In the genomic region with DNA sequence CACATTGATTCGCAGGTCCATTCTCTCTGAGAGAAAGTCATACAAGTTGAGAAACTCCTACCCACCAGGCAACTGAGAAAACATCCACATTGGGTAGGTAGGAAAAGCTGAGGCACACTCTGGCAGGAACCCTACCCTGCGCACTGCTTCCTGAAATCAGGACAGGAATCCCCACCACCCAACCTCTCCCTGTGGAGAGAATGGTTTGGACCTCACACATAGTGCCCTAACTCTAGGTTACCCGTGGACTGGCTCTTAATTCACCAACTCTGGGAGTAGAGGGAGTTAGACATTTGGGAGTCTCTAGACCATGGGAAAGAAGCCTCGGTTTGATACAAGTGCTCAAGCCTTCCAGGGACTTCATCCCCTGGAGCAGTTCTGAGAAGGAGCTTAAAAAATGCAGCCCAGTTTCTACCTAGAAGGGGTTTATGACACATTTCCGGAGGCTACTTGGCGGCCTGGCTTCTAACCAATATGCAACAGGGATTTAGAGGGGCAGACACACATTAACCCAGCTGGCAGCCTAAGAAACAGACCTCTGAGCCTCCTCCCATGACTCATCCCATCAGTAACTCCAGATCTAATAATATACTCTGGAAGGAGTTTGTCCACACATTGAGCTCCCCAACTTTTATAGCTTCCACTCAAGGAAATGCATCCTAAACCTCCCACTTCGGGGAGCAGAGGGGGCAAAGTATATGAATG, we compare ENCODE assay signal across 16 cellular contexts.
DNase-seq lines count a peak whose midpoint lies in the region; ATAC-seq, FAIRE-seq and TF ChIP-seq lines count a peak whose summit lies in the region.
"Had no signal": no experiment of that assay in that cellular context is flagged by ENCODE, and none has a peak within 500 bp of the region (broad histone marks: within the 10 kb centered on the region; RNA-seq: fewer than 3 reads in every experiment).

No MANE protein-coding gene starts in this region.

- no peak overlapping the region for H3K4me3 Mint-ChIP-seq in CD4-positive, alpha-beta memory T cell
- H3K4me3 Mint-ChIP-seq: IgD-negative memory B cell had no signal

- H3K27ac Mint-ChIP-seq in CD4-positive, alpha-beta memory T cell, result no peak overlapping the region
- H3K27ac Mint-ChIP-seq: IgD-negative memory B cell had no signal

- intact Hi-C loops in CD4-positive, alpha-beta memory T cell (cut with micrococcal nuclease), result no loop called here

- POLR2A ChIA-PET in CD4-positive, alpha-beta memory T cell (lab: Charles Lee; ENCODE audit: partially characterized antibody), result no interaction called here

- no peak for ATAC-seq in GM19455 (IDR thresholded peaks at IDR 0.05; ENCODE audit: unreplicated experiment)

- FAIRE-seq in RCC 7860 (lab: Jason Lieb, UNC), result peak; percentile 90
- no peak for FAIRE-seq in small intestine (lab: Jason Lieb, UNC)

- H3K79me2 ChIP-seq in GM23248 (ENCODE audit: insufficient read depth), result no peaks in the 10 kb centered on the region
- H3K79me2 ChIP-seq in fibroblast of lung (ENCODE audit: control insufficient read depth, insufficient read depth, low read length), result no peaks in the 10 kb centered on the region

- no peak overlapping the region for H3K9ac ChIP-seq in GM23248
- H3K9ac ChIP-seq in fibroblast of lung (ENCODE audit: insufficient read depth, low read length), result no peak overlapping the region

- H3F3A ChIP-seq in GM23248 (ENCODE audit: insufficient read depth), result no peaks in the 10 kb centered on the region

- no peak for TF ChIP-seq CTCF in fibroblast of lung (conservative IDR thresholded peaks at IDR 0.05 in 1 of 2, IDR thresholded peaks at IDR 0.05 in 1 of 2; ENCODE audit: low read depth in 1 of 2, low read length in 2 of 2)

- H3K4me1 Mint-ChIP-seq in CD4-positive, alpha-beta memory T cell, result no peaks in the 10 kb centered on the region
- H3K4me1 Mint-ChIP-seq: IgD-negative memory B cell had no signal

- H2AFZ ChIP-seq in GM23248, result no peak overlapping the region
- no peak overlapping the region for H2AFZ ChIP-seq in fibroblast of lung (ENCODE audit: low read length)

- H3K36me3 ChIP-seq in GM23248 (ENCODE audit: low read depth), result no peaks in the 10 kb centered on the region
- H3K36me3 ChIP-seq in fibroblast of lung (ENCODE audit: control insufficient read depth, insufficient read depth, low read length), result no peaks in the 10 kb centered on the region
- no peaks in the 10 kb centered on the region for H3K36me3 ChIP-seq in small intestine (ENCODE audit: control insufficient read depth in 2 of 2, insufficient read depth in 2 of 2, low read length in 2 of 2)
- H3K36me3 ChIP-seq in CD4-positive, alpha-beta memory T cell (ENCODE audit: insufficient read depth, low read length), result no peaks in the 10 kb centered on the region

- H3K4me3 ChIP-seq in GM23248, result no peak overlapping the region
- H3K4me3 ChIP-seq in fibroblast of lung (replicated peaks in 1 of 4; ENCODE audit: control extremely low read depth in 1 of 4, insufficient read depth in 1 of 4, low read depth in 3 of 4, low read length in 4 of 4), result no peak overlapping the region
- no peak overlapping the region for H3K4me3 ChIP-seq in small intestine (ENCODE audit: low read depth in 1 of 2, low read length in 2 of 2)
- no peak overlapping the region for H3K4me3 ChIP-seq in CD4-positive, alpha-beta memory T cell (ENCODE audit: low read length in 2 of 2)
- H3K4me3 ChIP-seq: dorsolateral prefrontal cortex, skin epidermis had no signal

- no peaks in the 10 kb centered on the region for H3K27me3 Mint-ChIP-seq in CD4-positive, alpha-beta memory T cell
- H3K27me3 Mint-ChIP-seq: IgD-negative memory B cell had no signal

- H3K27me3 ChIP-seq in GM23248 (replicated peaks; ENCODE audit: insufficient read depth) (no peaks in the 10 kb centered on the region), fibroblast of lung (ENCODE audit: control insufficient read depth, insufficient read depth, low read length) (no peaks in the 10 kb centered on the region), small intestine (ENCODE audit: control insufficient read depth in 2 of 2, insufficient read depth in 2 of 2, low read length in 2 of 2) (no peaks in the 10 kb centered on the region)
- no peaks in the 10 kb centered on the region for H3K27me3 ChIP-seq in CD4-positive, alpha-beta memory T cell (ENCODE audit: insufficient read depth, low read length)
- H3K27me3 ChIP-seq: dorsolateral prefrontal cortex had no signal

- no peaks in the 10 kb centered on the region for H3K36me3 Mint-ChIP-seq in CD4-positive, alpha-beta memory T cell

- no peaks in the 10 kb centered on the region for H3K9me2 ChIP-seq in GM23248 (ENCODE audit: insufficient read depth)

- no peaks in the 10 kb centered on the region for H4K20me1 ChIP-seq in GM23248 (ENCODE audit: insufficient read depth)
- H4K20me1 ChIP-seq in fibroblast of lung (ENCODE audit: control insufficient read depth, extremely low read depth, insufficient read depth, low read length), result no peaks in the 10 kb centered on the region

- H3K4me2 ChIP-seq in GM23248 (ENCODE audit: unreplicated experiment), result peak overlapping the region; percentile 44
- no peak overlapping the region for H3K4me2 ChIP-seq in fibroblast of lung (ENCODE audit: extremely low read depth, insufficient read depth, low read length)

- H3K9me3 ChIP-seq in GM23248 (ENCODE audit: low read depth) (no peaks in the 10 kb centered on the region), fibroblast of lung (ENCODE audit: control insufficient read depth, insufficient read depth, low read depth, low read length) (no peaks in the 10 kb centered on the region), small intestine (ENCODE audit: control insufficient read depth, low read depth) (no peaks in the 10 kb centered on the region)
- no peaks in the 10 kb centered on the region for H3K9me3 ChIP-seq in CD4-positive, alpha-beta memory T cell (ENCODE audit: control insufficient read depth in 1 of 2, low read length in 2 of 2)

- WGBS in GM23248 (ENCODE audit: low coverage in 1 of 2, low lambda C conversion rate in 2 of 2, missing lambda C conversion rate in 2 of 2), 2 experiments, result 73 to 74% methylated on average over 7 of the region's 7 CpGs
- 80 to 85% (median 81%) methylated on average over 7 of the region's 7 CpGs for WGBS in small intestine, 3 donors

- CTCF ChIA-PET in CD4-positive, alpha-beta memory T cell (lab: Charles Lee; ENCODE audit: partially characterized antibody), result interaction anchor here (1.0 to 2.1 kb wide), 3 partner anchors 11 to 308 kb away, joined by 3 to 8 read pairs (median 5); no protein-coding TSS in a partner anchor

- peak; percentile 84 for DNase-seq in GM23248
- DNase-seq in RCC 7860 (ENCODE audit: low spot score), result peak; percentile 92
- DNase-seq in fibroblast of lung (ENCODE audit: low read depth in 2 of 2), result peak; percentile 57 to 98
- peak; percentile 33 for DNase-seq in small intestine
- DNase-seq in stimulated activated CD4-positive, alpha-beta T cell treated with anti-CD3 and anti-CD28 coated beads, Interleukin-2, amount 100 ng/mL, for 24 hours, result no peak
- no peak for DNase-seq in T-helper 2 cell
- no peak for DNase-seq in CD4-positive, alpha-beta memory T cell
- DNase-seq: activated CD4-positive, alpha-beta T cell treated with anti-CD3 and anti-CD28 coated beads for 4 hours; activated effector memory CD4-positive, alpha-beta T cell treated with anti-CD3 and anti-CD28 coated beads, Interleukin-2, amount 50 U/mL, for 16 hours; DMS79 treated with DMSO at 0.1 percent for 48 hours; NCI-H2227 treated with DMSO at 0.1 percent for 48 hours; stimulated activated CD8-positive, alpha-beta memory T cell treated with anti-CD3 and anti-CD28 coated beads, Interleukin-4, amount 100 ng/mL, for 48 hours had no signal

- peaks cover 0 to 5% (median 0%) of the 10 kb centered on the region in 8 donors for H3K9me3 Mint-ChIP-seq in CD4-positive, alpha-beta memory T cell

- in situ Hi-C loops in GM23248 (cut with MboI), result no loop called here

- no peak overlapping the region for H3K27ac ChIP-seq in GM23248
- H3K27ac ChIP-seq in fibroblast of lung (ENCODE audit: insufficient read depth, low read length), result no peak overlapping the region
- no peak overlapping the region for H3K27ac ChIP-seq in small intestine (ENCODE audit: low read depth in 1 of 2, low read length in 1 of 2)
- H3K27ac ChIP-seq in CD4-positive, alpha-beta memory T cell (ENCODE audit: low read depth, low read length), result no peak overlapping the region
- H3K27ac ChIP-seq: dorsolateral prefrontal cortex, skin epidermis had no signal

- H3K4me1 ChIP-seq in GM23248 (ENCODE audit: insufficient read depth), result peaks cover 21% of the 10 kb centered on the region
- peaks cover 2% of the 10 kb centered on the region for H3K4me1 ChIP-seq in fibroblast of lung (ENCODE audit: control insufficient read depth, extremely low read depth, insufficient read depth, low read length)
- H3K4me1 ChIP-seq in small intestine (ENCODE audit: control insufficient read depth in 2 of 2, insufficient read depth in 1 of 2, low read depth in 1 of 2, low read length in 1 of 2), result no peaks in the 10 kb centered on the region
- no peaks in the 10 kb centered on the region for H3K4me1 ChIP-seq in CD4-positive, alpha-beta memory T cell (ENCODE audit: insufficient read depth, low read length)

Comparison
In these comparisons a context has a peak if more than half of its experiments do, and no peak if none do; other contexts are left out.
1. DNase-seq: peak in GM23248 (single experiment), RCC 7860 (single experiment), fibroblast of lung (2 of 2) and small intestine (single experiment); none in stimulated activated CD4-positive, alpha-beta T cell treated with anti-CD3 and anti-CD28 coated beads, Interleukin-2, amount 100 ng/mL, for 24 hours (0 of 2), T-helper 2 cell (0 of 5) and CD4-positive, alpha-beta memory T cell (0 of 5).